ENCODE assay signal across 8 cellular contexts in the genomic region with DNA sequence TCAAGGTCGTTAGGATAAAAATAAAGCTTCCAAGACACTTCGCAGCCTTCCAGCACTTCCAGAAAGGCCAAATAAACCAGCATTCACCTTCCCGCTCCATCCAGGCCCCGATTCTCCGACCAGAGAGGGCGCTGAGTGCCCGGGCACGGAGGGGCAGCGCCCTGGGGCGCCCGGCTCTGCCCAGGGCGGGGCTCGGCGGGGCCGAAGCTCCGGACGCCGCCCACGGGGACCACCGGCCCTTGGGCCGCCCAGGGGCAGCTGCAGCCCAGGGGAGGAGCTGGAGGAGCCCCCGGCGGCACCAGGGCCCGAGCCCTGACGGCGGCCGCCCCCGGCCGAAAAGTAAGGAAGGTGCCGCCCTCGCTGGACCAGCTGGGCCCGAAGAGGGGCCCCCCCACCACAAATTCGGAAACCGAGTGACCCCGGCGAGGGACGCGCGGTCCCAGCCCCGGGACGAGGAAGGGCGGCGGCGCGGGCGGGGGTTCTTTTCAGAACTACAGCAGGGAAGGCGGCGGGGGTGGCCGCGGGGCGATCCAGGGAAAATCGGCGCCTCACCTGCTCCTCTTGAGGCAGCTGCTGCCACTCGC. TPM values are rescaled to one million over a fixed set of nuclear protein-coding genes. Genes with fewer than 3 reads are reported as not detected.
DNase-seq lines count a peak whose midpoint lies in the region; ATAC-seq and TF ChIP-seq lines count a peak whose summit lies in the region.

No MANE protein-coding gene starts in this region.

- DNase-seq in BJ (ENCODE audit: low read depth) (no peak), OCI-LY7 (ENCODE audit: low spot score) (peak; percentile 59), glomerular visceral epithelial cell (ENCODE audit: extremely low spot score) (peak; percentile 64), nucleus accumbens (lab: John Stamatoyannopoulos, UW) (peak in 50 of 56 donors; percentile 6 to 81 (median 50)), HPDE6-E6E7 (ENCODE audit: extremely low spot score) (no peak)
- peak; percentile 21 for DNase-seq in activated naive CD4-positive, alpha-beta T cell treated with anti-CD3 and anti-CD28 coated beads, Interleukin-2, amount 50 U/mL, for 16 hours

- H3K4me2 ChIP-seq in OCI-LY7 (ENCODE audit: low read length): peak overlapping the region; percentile 76

- H3K27ac ChIP-seq in OCI-LY7 (ENCODE audit: low read depth, low read length, poor library complexity, severe bottlenecking): peak overlapping the region; percentile 48

- intact Hi-C loops in OCI-LY7 (cut with micrococcal nuclease; ENCODE audit: unreplicated experiment): loop anchor here (1.0 to 5.0 kb wide), 3 partner anchors 67 to 266 kb away; a partner anchor contains a TSS

- peaks cover 11% of the 10 kb centered on the region; the same call in 1 of the 2 replicates for H4K20me1 ChIP-seq in OCI-LY7 (ENCODE audit: insufficient read depth, low read length)

- TF ChIP-seq CTCF in BJ (IDR thresholded peaks at IDR 0.05; ENCODE audit: insufficient read depth, low read depth, low read length) (peak; percentile 46), OCI-LY7 (conservative IDR thresholded peaks at IDR 0.05; ENCODE audit: low read length) (peak; percentile 73)

- BruUV-seq in OCI-LY7 (replicated peaks; lab: Mats Ljungman, UMichigan): no TSS peak

- H3K9me2 ChIP-seq in OCI-LY7 (ENCODE audit: insufficient read depth, low read length): no peaks in the 10 kb centered on the region

- H3K4me3 ChIP-seq in BJ (ENCODE audit: low read depth, low read length) (peak overlapping the region; percentile 83), OCI-LY7 (ENCODE audit: low read depth, low read length, poor library complexity, severe bottlenecking) (peak overlapping the region; percentile 76)

- peak; percentile 31 for ATAC-seq in GM18861 (IDR thresholded peaks at IDR 0.05; ENCODE audit: unreplicated experiment)
- ATAC-seq in HG03135 (IDR thresholded peaks at IDR 0.05; ENCODE audit: unreplicated experiment): peak; percentile 34

- CTCF ChIA-PET in BJ (lab: Yijun Ruan, JAX) (interaction anchor here (1.0 to 1.9 kb wide), 8 partner anchors 10 to 48 kb away, joined by 3 to 6 read pairs (median 4); no protein-coding TSS in a partner anchor), OCI-LY7 (lab: Charles Lee; ENCODE audit: unreplicated experiment) (interaction anchor here (0.5 to 1.3 kb wide), 2 partner anchors 15 to 64 kb away, joined by 3 read pairs; no protein-coding TSS in a partner anchor)

- H3K4me1 ChIP-seq in OCI-LY7 (ENCODE audit: insufficient read depth, low read length, poor library complexity, severe bottlenecking): peaks cover 27% of the 10 kb centered on the region

- POLR2A ChIA-PET in BJ (lab: Charles Lee) (interaction anchor here (1.9 kb wide), 1 partner anchor 11 kb away, joined by 6 read pairs; a partner anchor contains a TSS), OCI-LY7 (lab: Charles Lee) (interaction anchor here (1.0 to 4.9 kb wide), 2 partner anchors 11 to 24 kb away, joined by 3 to 27 read pairs; a partner anchor contains a TSS)

- H3K27me3 ChIP-seq in BJ (ENCODE audit: control insufficient read depth, insufficient read depth, low read length): no peaks in the 10 kb centered on the region

- no peaks in the 10 kb centered on the region for H3K9me3 ChIP-seq in OCI-LY7 (ENCODE audit: low read length)

- H2AFZ ChIP-seq in OCI-LY7 (ENCODE audit: low read length): peak overlapping the region; percentile 70

- H3K79me2 ChIP-seq in OCI-LY7 (ENCODE audit: insufficient read depth, low read depth, low read length): peaks cover 53% of the 10 kb centered on the region

- H3K36me3 ChIP-seq in BJ (ENCODE audit: control insufficient read depth, insufficient read depth, low read length): no peaks in the 10 kb centered on the region
- H3K36me3 ChIP-seq in OCI-LY7 (ENCODE audit: insufficient read depth, low read length): peaks cover 23% of the 10 kb centered on the region

RNA-seq across cellular contexts. Expression of a gene that starts 0.3 kb away (rescaled TPM):
- polyA plus RNA-seq in BJ (2011; rRNA removed): 36.1 and 64.8 TPM in 2 replicates
- polyA minus RNA-seq in BJ (2011; rRNA and poly(A)+ RNA removed): 49.8 and 61.1 TPM in 2 replicates
- 15.7 and 23.2 TPM in 2 replicates for total RNA-seq in OCI-LY7 (2014; rRNA removed; shearing (Covaris generic))
- total RNA-seq in OCI-LY7 (2022): 35.7 and 37.9 TPM in 2 replicates

RNA-seq across cellular contexts. Expression of a gene that starts 10.5 kb away (rescaled TPM):
- 91.4 and 164 TPM in 2 replicates for polyA plus RNA-seq in BJ (2011; rRNA removed)
- 67.8 and 88.1 TPM in 2 replicates for polyA minus RNA-seq in BJ (2011; rRNA and poly(A)+ RNA removed)
- 34.0 and 36.9 TPM in 2 replicates for total RNA-seq in OCI-LY7 (2014; rRNA removed; shearing (Covaris generic))
- 69.3 and 78.6 TPM in 2 replicates for total RNA-seq in OCI-LY7 (2022)

RNA-seq across cellular contexts. Expression of a gene that starts 56.6 kb away (rescaled TPM):
- 12.5 and 17.6 TPM in 2 replicates for polyA plus RNA-seq in BJ (2011; rRNA removed)
- 5.3 and 13.8 TPM in 2 replicates for polyA minus RNA-seq in BJ (2011; rRNA and poly(A)+ RNA removed)
- total RNA-seq in OCI-LY7 (2014; rRNA removed; shearing (Covaris generic)): not detected in 2 replicates
- 0.70 TPM in 1 of 2 replicates, not detected in the other for total RNA-seq in OCI-LY7 (2022)

Comparison
In these comparisons a context has a peak if more than half of its experiments do, and no peak if none do; other contexts are left out.
1. DNase-seq: peak in OCI-LY7 (single experiment), activated naive CD4-positive, alpha-beta T cell treated with anti-CD3 and anti-CD28 coated beads, Interleukin-2, amount 50 U/mL, for 16 hours (single experiment), glomerular visceral epithelial cell (single experiment) and nucleus accumbens (50 of 56); none in BJ (single experiment) and HPDE6-E6E7 (single experiment).